1 cellular context compared by ENCODE assay signal in the genomic region with DNA sequence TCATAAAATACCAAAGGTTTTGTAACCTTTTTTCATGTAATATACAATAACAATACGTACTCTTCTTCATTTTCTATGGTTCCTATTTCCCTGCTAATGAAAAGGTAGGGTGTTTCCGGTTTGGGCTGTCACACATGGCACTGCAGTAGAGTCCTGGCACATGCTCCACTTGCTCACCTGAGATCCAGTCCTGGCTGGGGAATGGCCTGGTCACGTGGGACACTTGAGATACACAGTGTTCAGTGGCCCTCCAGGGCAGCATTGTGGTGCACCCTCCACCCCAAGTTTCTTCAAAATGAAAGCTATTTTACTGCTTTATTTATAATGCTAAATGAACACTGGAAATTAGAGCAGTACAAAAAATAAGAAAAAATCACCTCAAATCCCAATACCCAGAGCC.
A peak's percentile ranks its signal among the peaks of the same experiment; 100 is the strongest.
TF ChIP-seq lines count a peak whose summit lies in the region.

No MANE protein-coding gene starts in this region.

TF ChIP-seq in HepG2, 621 proteins besides CTCF, POLR2A, EP300 and RAD21:
- TF ChIP-seq HOXD1 (CRISPR knock-in tag; IDR thresholded peaks at IDR 0.05) (no peak), RBM22 (optimal IDR thresholded peaks at IDR 0.05; ENCODE audit: low read length) (peak; percentile 22)
